In genomic region chr17:60089097-60089844, GRCh38 we compare ENCODE assay signal across 14 cellular contexts. TPM values are rescaled to one million over a fixed set of nuclear protein-coding genes. Genes with fewer than 3 reads are reported as not detected.
DNase-seq lines count a peak whose midpoint lies in the region; ATAC-seq and TF ChIP-seq lines count a peak whose summit lies in the region.
"Had no signal": no experiment of that assay in that cellular context is flagged by ENCODE, and none has a peak within 500 bp of the region (broad histone marks: within the 10 kb centered on the region; RNA-seq: fewer than 3 reads in every experiment).

No MANE protein-coding gene starts in this region.

- BruUV-seq in IMR-90 (replicated peaks; lab: Mats Ljungman, UMichigan) = no TSS peak

- H2BK120ac ChIP-seq in IMR-90 (ENCODE audit: low read depth, low read length) = peak overlapping the region; percentile 46; the same call in 1 of the 2 replicates

- H2BK15ac ChIP-seq in IMR-90 (ENCODE audit: low read depth, low read length) = peak overlapping the region; percentile 79; the same call in 1 of the 3 replicates

- no peaks in the 10 kb centered on the region for H4K20me1 ChIP-seq in IMR-90 (ENCODE audit: insufficient read depth, low read length)

- DNase-seq in IMR-90 (no peak), mucosa of descending colon (peak in 1 of 3 donors; percentile 45), islet precursor cell (no peak), iPS-NIHi7 (ENCODE audit: extremely low spot score) (no peak), mucosa of gallbladder (ENCODE audit: low spot score) (no peak), amniotic stem cell (lab: John Stamatoyannopoulos, UW) (no peak)
- DNase-seq: activated CD4-positive, alpha-beta T cell treated with anti-CD3 and anti-CD28 coated beads for 4 hours; activated naive CD8-positive, alpha-beta T cell treated with anti-CD3 and anti-CD28 coated beads, Interleukin-2, amount 10 ng/mL, durations not matched to agents 7 days and 5 days; Calu3; NCI-H1436 treated with DMSO at 0.1 percent for 48 hours; stimulated activated naive CD4-positive, alpha-beta T cell had no signal

- no peak for TF ChIP-seq RAD21 in IMR-90 (IDR thresholded peaks at IDR 0.05; ENCODE audit: low read length)

- in situ Hi-C loops in IMR-90 (cut with MboI; ENCODE audit: low sequenced_read_pairs) = no loop called here

- H3K4me1 ChIP-seq in IMR-90 (ENCODE audit: control insufficient read depth, insufficient read depth, low read length) (peaks cover 22% of the 10 kb centered on the region), mucosa of descending colon (ENCODE audit: low read depth) (no peaks in the 10 kb centered on the region)

- H3K4ac ChIP-seq in IMR-90 (ENCODE audit: low read depth, low read length) = peak overlapping the region; percentile 95

- H2AFZ ChIP-seq in IMR-90 (replicated peaks; ENCODE audit: low read length, poor library complexity) = no peak overlapping the region

- H4K8ac ChIP-seq in IMR-90 (ENCODE audit: low read depth in 2 of 2, low read length in 2 of 2) = no peak overlapping the region

- H2AK5ac ChIP-seq in IMR-90 (ENCODE audit: low read depth, low read length) = peak overlapping the region; percentile 66; the same call in 1 of the 2 replicates

- TF ChIP-seq CTCF in IMR-90 (conservative IDR thresholded peaks at IDR 0.05; ENCODE audit: low read depth, low read length) = no peak
- no peak for TF ChIP-seq CTCF in mucosa of descending colon (IDR thresholded peaks at IDR 0.05)

- no peak overlapping the region; the same call in 1 of the 2 replicates for H3K23ac ChIP-seq in IMR-90 (ENCODE audit: low read depth, low read length)

- intact Hi-C loops in IMR-90 (cut with micrococcal nuclease) (no loop called here), mucosa of descending colon (cut with DNase I, micrococcal nuclease) (no loop called here)

- H3K18ac ChIP-seq in IMR-90 (ENCODE audit: low read depth, low read length) = peak overlapping the region; percentile 26; the same call in 1 of the 2 replicates

- H3K14ac ChIP-seq in IMR-90 (replicated peaks; ENCODE audit: low read depth, low read length) = no peak overlapping the region

- no peaks in the 10 kb centered on the region for H3K27me3 ChIP-seq in IMR-90 (ENCODE audit: control insufficient read depth, insufficient read depth, low read length)
- H3K27me3 ChIP-seq: SJSA1 had no signal

- WGBS in IMR-90 (ENCODE audit: extremely low coverage in 2 of 2, insufficient read length in 1 of 2), 2 experiments = no CpG with 5 or more reads among the region's 4 CpGs

- no peak overlapping the region for H3K4me2 ChIP-seq in IMR-90 (ENCODE audit: low read depth, low read length)

- CTCF ChIA-PET in IMR-90 (lab: Yijun Ruan, JAX) = interaction anchor here (0.7 kb wide), 1 partner anchor 13 kb away, joined by 3 read pairs; no protein-coding TSS in a partner anchor

- no peak overlapping the region for H2AK9ac ChIP-seq in IMR-90 (replicated peaks; ENCODE audit: low read depth, low read length, poor library complexity)

- ATAC-seq in GM18858 (IDR thresholded peaks at IDR 0.05; ENCODE audit: unreplicated experiment) = peak; percentile 58
- ATAC-seq in GM21786 (IDR thresholded peaks at IDR 0.05; ENCODE audit: unreplicated experiment) = peak; percentile 75
- ATAC-seq in IMR-90 (ENCODE audit: low read depth) = no peak
- ATAC-seq in mucosa of descending colon = peak; percentile 54

- no peak for TF ChIP-seq POLR2A in IMR-90 (IDR thresholded peaks at IDR 0.05; ENCODE audit: low read depth, low read length)

- peak overlapping the region; percentile 43 for H4K91ac ChIP-seq in IMR-90 (ENCODE audit: insufficient read depth, low read depth, low read length)

- no peak overlapping the region for H4K5ac ChIP-seq in IMR-90 (ENCODE audit: low read depth, low read length)

- H3K9me3 ChIP-seq in IMR-90 (ENCODE audit: control insufficient read depth, insufficient read depth, low read length) = no peaks in the 10 kb centered on the region
- H3K9me3 ChIP-seq in mucosa of descending colon = peaks cover 7% of the 10 kb centered on the region

- no peak overlapping the region for H3K27ac ChIP-seq in IMR-90 (ENCODE audit: insufficient read depth, low read length)
- H3K27ac ChIP-seq: SJSA1 had no signal

- no peaks in the 10 kb centered on the region for H3K36me3 ChIP-seq in IMR-90 (ENCODE audit: control insufficient read depth, insufficient read depth, low read length)
- H3K36me3 ChIP-seq in mucosa of descending colon (ENCODE audit: low read depth) = no peaks in the 10 kb centered on the region

- H3K9me1 ChIP-seq in IMR-90 (ENCODE audit: insufficient read depth, low read length) = peaks cover 14% of the 10 kb centered on the region

- H2BK5ac ChIP-seq in IMR-90 (ENCODE audit: low read depth, low read length, poor library complexity, severe bottlenecking) = no peak overlapping the region

- H3K4me3 ChIP-seq in IMR-90 (ENCODE audit: insufficient read depth, low read depth, low read length) = no peak overlapping the region
- H3K4me3 ChIP-seq in mucosa of descending colon = no peak overlapping the region
- H3K4me3 ChIP-seq: SJSA1 had no signal

- H2BK20ac ChIP-seq in IMR-90 (ENCODE audit: low read depth, low read length) = peak overlapping the region; percentile 31; the same call in 1 of the 2 replicates

- dilution Hi-C loops in IMR-90 (cut with HindIII; ENCODE audit: low sequenced_read_pairs, unreplicated experiment) = no loop called here

- peaks cover 24 to 65% of the 10 kb centered on the region in 2 experiments; a peak in 3 of 4 replicates for H3K79me1 ChIP-seq in IMR-90 (ENCODE audit: low read depth in 1 of 2, low read length in 2 of 2)

- no peak overlapping the region for H3K9ac ChIP-seq in IMR-90 (ENCODE audit: low read depth, low read length)

- POLR2A ChIA-PET in IMR-90 (lab: Charles Lee; ENCODE audit: unreplicated experiment) = no interaction called here

- H3K56ac ChIP-seq in IMR-90 (ENCODE audit: extremely low read depth, insufficient read depth, low read length) = no peak overlapping the region

TF ChIP-seq in IMR-90, 13 proteins besides CTCF, POLR2A, EP300 and RAD21:
- TF ChIP-seq SMC3 (IDR thresholded peaks at IDR 0.05; ENCODE audit: low read depth, low read length) = no peak
- TF ChIP-seq RCOR1 (IDR thresholded peaks at IDR 0.05; ENCODE audit: insufficient replicate concordance, low read length) = no peak
- no peak for TF ChIP-seq MAFK (IDR thresholded peaks at IDR 0.05; ENCODE audit: low read depth, low read length)
- no peak for TF ChIP-seq ELK1 (IDR thresholded peaks at IDR 0.05; ENCODE audit: borderline replicate concordance, low read depth, low read length)
- TF ChIP-seq FOS (IDR thresholded peaks at IDR 0.05; ENCODE audit: low read depth, low read length) = no peak
- TF ChIP-seq MAZ (IDR thresholded peaks at IDR 0.05; ENCODE audit: borderline replicate concordance, low read depth, low read length) = no peak
- no peak for TF ChIP-seq USF2 (IDR thresholded peaks at IDR 0.05; ENCODE audit: low read depth, low read length)
- no peak for TF ChIP-seq CHD1 (IDR thresholded peaks at IDR 0.05; ENCODE audit: low read depth, low read length)
- TF ChIP-seq NFE2L2 (IDR thresholded peaks at IDR 0.05; ENCODE audit: low read depth, low read length) = no peak
- no peak for TF ChIP-seq CEBPB (IDR thresholded peaks at IDR 0.05; ENCODE audit: low read depth, low read length)
- no peak for TF ChIP-seq MXI1 (IDR thresholded peaks at IDR 0.05; ENCODE audit: borderline replicate concordance, low read depth, low read length)
- TF ChIP-seq RFX5 (IDR thresholded peaks at IDR 0.05; ENCODE audit: low read depth, low read length) = no peak
- TF ChIP-seq BHLHE40 (IDR thresholded peaks at IDR 0.05; ENCODE audit: low read depth, low read length) = no peak
TF ChIP-seq in IMR-90: peak in this region for 0.

RNA-seq across cellular contexts. Expression of gene HEATR6, which starts 10.6 kb away (rescaled TPM):
- total RNA-seq in IMR-90 (2012; rRNA removed) (25.6 and 27.6 TPM in 2 replicates), mucosa of descending colon (10 to 100 TPM in 2 of 3 donors, 1 to 10 TPM in 1; 8.7 to 23.2 (median 13.1) TPM), mucosa of gallbladder (21.8 TPM)
- polyA plus RNA-seq in IMR-90 (2012; rRNA removed) = 16.7 and 20.2 TPM in 2 replicates
- 6.2 and 14.9 TPM in 2 replicates for polyA plus RNA-seq in IMR-90 (2012; cell fraction: cytosol; rRNA removed)
- polyA plus RNA-seq in IMR-90 (2012; cell fraction: nucleus; rRNA removed; ENCODE audit: low replicate concordance) = 38.1 and 58.8 TPM in 2 replicates
